32 cellular contexts compared by ENCODE assay signal in the genomic region with DNA sequence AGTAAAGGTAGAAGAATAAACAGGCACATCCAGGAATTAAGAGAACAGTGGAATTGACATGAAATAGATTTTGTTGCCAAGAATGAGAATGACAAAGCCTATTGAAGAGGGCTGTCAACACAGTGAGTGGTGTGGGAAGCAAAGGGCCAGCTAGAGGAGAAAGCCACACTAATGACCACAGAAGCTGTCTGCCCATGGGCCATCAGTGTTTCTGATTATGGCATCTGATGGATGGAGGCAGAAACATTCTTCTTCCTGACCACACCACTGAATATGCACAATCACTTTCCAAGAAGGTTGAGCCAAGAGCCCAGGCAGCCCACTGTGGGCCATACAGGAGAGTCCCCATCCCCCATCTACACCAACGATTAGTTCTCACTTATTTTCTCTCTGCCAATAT.
"Had no signal": no experiment of that assay in that cellular context is flagged by ENCODE, and none has a peak within 500 bp of the region (broad histone marks: within the 10 kb centered on the region; RNA-seq: fewer than 3 reads in every experiment).

No MANE protein-coding gene starts in this region.

- H3K36me3 Mint-ChIP-seq: activated CD8-positive, alpha-beta memory T cell treated with anti-CD3 and anti-CD28 coated beads, Interleukin-2, amount 10 ng/mL, durations not matched to agents 7 days and 5 days; activated naive CD4-positive, alpha-beta T cell treated with anti-CD3 and anti-CD28 coated beads, Interleukin-2, amount 10 ng/mL, durations not matched to agents 7 days and 5 days; activated naive CD8-positive, alpha-beta T cell had no signal

- H3K27ac ChIP-seq: body of pancreas, breast epithelium, SJCRH30, SK-N-MC, WERI-Rb-1 had no signal

- H3K4me3 Mint-ChIP-seq: activated CD4-positive, alpha-beta memory T cell treated with anti-CD3 and anti-CD28 coated beads, Interleukin-2, amount 10 ng/mL, durations not matched to agents 7 days and 5 days; activated CD8-positive, alpha-beta memory T cell treated with anti-CD3 and anti-CD28 coated beads, Interleukin-2, amount 10 ng/mL, durations not matched to agents 7 days and 5 days; activated naive CD4-positive, alpha-beta T cell treated with anti-CD3 and anti-CD28 coated beads, Interleukin-2, amount 10 ng/mL, durations not matched to agents 7 days and 5 days; activated naive CD8-positive, alpha-beta T cell; activated naive CD8-positive, alpha-beta T cell treated with anti-CD3 and anti-CD28 coated beads, Interleukin-2, amount 50 U/mL, for 24 hours had no signal

- H3K36me3 ChIP-seq: breast epithelium, SJCRH30, WERI-Rb-1 had no signal

- FAIRE-seq: K562 had no signal

- H3K27me3 ChIP-seq: body of pancreas, breast epithelium, SJCRH30 had no signal

- H3K9me3 ChIP-seq: body of pancreas, breast epithelium, SJCRH30 had no signal

- H3K4me3 ChIP-seq: body of pancreas, breast epithelium, K562, SJCRH30, SK-N-MC had no signal

- H3K4me1 ChIP-seq: body of pancreas, breast epithelium, SJCRH30 had no signal

- DNase-seq: activated CD4-positive, alpha-beta memory T cell treated with anti-CD3 and anti-CD28 coated beads, Interleukin-2, amount 10 ng/mL, durations not matched to agents 7 days and 5 days; activated CD4-positive, alpha-beta T cell treated with anti-CD3 and anti-CD28 coated beads for 1 hour; activated CD4-positive, alpha-beta T cell treated with anti-CD3 and anti-CD28 coated beads for 48 hours; activated CD4-positive, CD25-positive, alpha-beta regulatory T cell; activated CD8-positive, alpha-beta memory T cell treated with anti-CD3 and anti-CD28 coated beads for 24 hours; activated CD8-positive, alpha-beta memory T cell treated with anti-CD3 and anti-CD28 coated beads, Interleukin-2, amount 10 ng/mL, durations not matched to agents 7 days and 5 days; activated CD8-positive, alpha-beta memory T cell treated with anti-CD3 and anti-CD28 coated beads, Interleukin-2, amount 50 U/mL, for 48 hours; activated effector memory CD4-positive, alpha-beta T cell treated with Interleukin-2 at 50 U/mL for 16 hours; activated naive CD4-positive, alpha-beta T cell treated with anti-CD3 and anti-CD28 coated beads, Interleukin-2, amount 10 ng/mL, durations not matched to agents 7 days and 5 days; activated naive CD8-positive, alpha-beta T cell treated with anti-CD3 and anti-CD28 coated beads, Interleukin-2, amount 50 U/mL, for 24 hours; activated T-cell treated with anti-CD3 and anti-CD28 coated beads, Interleukin-2, amount 50 U/mL, for 48 hours; anterior cingulate cortex; body of pancreas; NCI-H1092; NCI-H1417; NCI-H146; NCI-H187; NCI-H2081; NCI-H226; NCI-H446 treated with DMSO at 0.1 percent for 48 hours; NCI-H524; NCI-H69; NCI-H82; NK-92 treated with Interleukin-12 subunit alpha and Interleukin-12 subunit beta, amount 100 ng/mL, for 24 hours; SHP77; SJCRH30; T1000; WERI-Rb-1 had no signal

- H3K27ac Mint-ChIP-seq: activated CD4-positive, alpha-beta memory T cell treated with anti-CD3 and anti-CD28 coated beads, Interleukin-2, amount 10 ng/mL, durations not matched to agents 7 days and 5 days; activated CD8-positive, alpha-beta memory T cell treated with anti-CD3 and anti-CD28 coated beads, Interleukin-2, amount 10 ng/mL, durations not matched to agents 7 days and 5 days; activated naive CD4-positive, alpha-beta T cell treated with anti-CD3 and anti-CD28 coated beads, Interleukin-2, amount 10 ng/mL, durations not matched to agents 7 days and 5 days; activated naive CD8-positive, alpha-beta T cell; activated naive CD8-positive, alpha-beta T cell treated with anti-CD3 and anti-CD28 coated beads, Interleukin-2, amount 50 U/mL, for 24 hours had no signal

- H3K4me1 Mint-ChIP-seq: activated CD4-positive, alpha-beta memory T cell treated with anti-CD3 and anti-CD28 coated beads, Interleukin-2, amount 10 ng/mL, durations not matched to agents 7 days and 5 days; activated CD8-positive, alpha-beta memory T cell treated with anti-CD3 and anti-CD28 coated beads, Interleukin-2, amount 10 ng/mL, durations not matched to agents 7 days and 5 days; activated naive CD4-positive, alpha-beta T cell treated with anti-CD3 and anti-CD28 coated beads, Interleukin-2, amount 10 ng/mL, durations not matched to agents 7 days and 5 days; activated naive CD8-positive, alpha-beta T cell treated with anti-CD3 and anti-CD28 coated beads, Interleukin-2, amount 50 U/mL, for 24 hours had no signal

- H3K9me3 Mint-ChIP-seq: activated CD4-positive, alpha-beta memory T cell treated with anti-CD3 and anti-CD28 coated beads, Interleukin-2, amount 10 ng/mL, durations not matched to agents 7 days and 5 days; activated naive CD4-positive, alpha-beta T cell treated with anti-CD3 and anti-CD28 coated beads, Interleukin-2, amount 10 ng/mL, durations not matched to agents 7 days and 5 days; activated naive CD8-positive, alpha-beta T cell treated with anti-CD3 and anti-CD28 coated beads, Interleukin-2, amount 50 U/mL, for 24 hours had no signal
